ENCODE assay signal across 24 cellular contexts in the genomic region with DNA sequence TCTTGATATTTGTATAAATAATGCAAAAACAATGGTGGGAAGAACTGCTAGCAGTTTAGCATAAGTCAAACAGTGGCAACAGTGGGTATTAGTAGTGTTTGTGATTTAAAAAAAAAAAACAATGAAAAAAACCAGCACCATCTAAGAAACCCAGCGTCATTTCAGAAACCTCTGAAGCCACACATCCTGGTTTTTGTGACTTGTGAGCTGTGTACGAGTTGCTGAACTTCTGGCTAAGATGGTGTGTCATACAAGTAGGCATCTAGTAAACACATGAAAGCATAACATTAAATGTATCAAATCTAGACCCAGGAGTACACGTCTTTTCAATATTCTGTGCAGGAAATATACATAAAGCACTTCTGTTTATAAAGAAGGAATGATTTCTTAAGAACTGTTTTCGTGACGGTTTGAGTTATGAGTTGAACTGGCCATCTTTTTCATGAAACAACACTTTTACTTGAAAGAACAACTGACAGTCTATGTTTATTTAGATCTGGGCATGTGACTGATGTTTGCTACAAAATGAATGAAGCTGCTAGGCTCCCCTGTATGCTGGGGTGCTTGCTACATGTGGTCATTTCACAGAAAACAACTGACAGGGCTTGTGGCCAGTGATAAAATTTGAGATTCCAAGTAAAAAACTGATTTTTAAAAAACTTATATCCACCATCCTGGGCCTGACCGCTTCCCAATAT.
DNase-seq lines count a peak whose midpoint lies in the region; ATAC-seq and TF ChIP-seq lines count a peak whose summit lies in the region.
"Had no signal": no experiment of that assay in that cellular context is flagged by ENCODE, and none has a peak within 500 bp of the region (broad histone marks: within the 10 kb centered on the region; RNA-seq: fewer than 3 reads in every experiment).

No MANE protein-coding gene starts in this region.

- H3K4me1 ChIP-seq in CD8-positive, alpha-beta T cell (ENCODE audit: insufficient read depth, low read length) = peaks cover 29% of the 10 kb centered on the region
- H3K4me1 ChIP-seq in aorta (ENCODE audit: control insufficient read depth in 1 of 2, insufficient read depth in 2 of 2, low read length in 2 of 2) = no peaks in the 10 kb centered on the region
- H3K4me1 ChIP-seq: A549, prostate gland, stomach had no signal

- H3K9me3 Mint-ChIP-seq in activated CD4-positive, alpha-beta T cell treated with anti-CD3 and anti-CD28 coated beads, Interleukin-2, amount 10 ng/mL, durations not matched to agents 7 days and 5 days = no peaks in the 10 kb centered on the region
- H3K9me3 Mint-ChIP-seq in CD8-positive, alpha-beta T cell = no peaks in the 10 kb centered on the region
- H3K9me3 Mint-ChIP-seq in activated CD8-positive, alpha-beta T cell treated with anti-CD3 and anti-CD28 coated beads for 36 hours = no peaks in the 10 kb centered on the region
- H3K9me3 Mint-ChIP-seq in memory B cell = peaks cover 7% of the 10 kb centered on the region
- H3K9me3 Mint-ChIP-seq: neural crest cell had no signal

- H3K4me1 Mint-ChIP-seq in activated CD4-positive, alpha-beta T cell treated with anti-CD3 and anti-CD28 coated beads, Interleukin-2, amount 10 ng/mL, durations not matched to agents 7 days and 5 days = peaks cover 51% of the 10 kb centered on the region
- peaks cover 72% of the 10 kb centered on the region for H3K4me1 Mint-ChIP-seq in CD8-positive, alpha-beta T cell (ENCODE audit: low read depth)
- peaks cover 66% of the 10 kb centered on the region for H3K4me1 Mint-ChIP-seq in activated CD8-positive, alpha-beta T cell treated with anti-CD3 and anti-CD28 coated beads for 36 hours (ENCODE audit: low read depth)
- H3K4me1 Mint-ChIP-seq in memory B cell = peaks cover 14% of the 10 kb centered on the region

- peak; percentile 52 for DNase-seq in activated CD4-positive, alpha-beta T cell treated with anti-CD3 and anti-CD28 coated beads, Interleukin-2, amount 10 ng/mL, durations not matched to agents 7 days and 5 days
- no peak for DNase-seq in activated CD4-positive, alpha-beta T cell treated with anti-CD3 and anti-CD28 coated beads for 1 hour
- peak in 3 of 7 experiments; percentile 17 to 68 (median 27) for DNase-seq in CD8-positive, alpha-beta T cell
- peak; percentile 73 for DNase-seq in activated CD8-positive, alpha-beta T cell treated with anti-CD3 and anti-CD28 coated beads for 36 hours
- DNase-seq in memory B cell (ENCODE audit: low spot score in 2 of 2) (no peak), aorta (no peak), NCI-H2196 (lab: John Stamatoyannopoulos, UW; ENCODE audit: unreplicated experiment) (no peak), kidney tubule cell (ENCODE audit: low spot score) (no peak)
- DNase-seq: brain microvascular endothelial cell, cortex of kidney, DMS53, hypothalamus, mesenchymal stem cell, NCI-H1436, NCI-H774, stomach, T1000 had no signal

- peaks cover 59% of the 10 kb centered on the region for H3K36me3 Mint-ChIP-seq in activated CD4-positive, alpha-beta T cell treated with anti-CD3 and anti-CD28 coated beads, Interleukin-2, amount 10 ng/mL, durations not matched to agents 7 days and 5 days (ENCODE audit: low read depth)
- H3K36me3 Mint-ChIP-seq in CD8-positive, alpha-beta T cell = peaks cover 88% of the 10 kb centered on the region
- peaks cover 77% of the 10 kb centered on the region for H3K36me3 Mint-ChIP-seq in activated CD8-positive, alpha-beta T cell treated with anti-CD3 and anti-CD28 coated beads for 36 hours (ENCODE audit: low read depth)
- H3K36me3 Mint-ChIP-seq in memory B cell = peaks cover 39% of the 10 kb centered on the region

- no peaks in the 10 kb centered on the region for H3K27me3 ChIP-seq in CD8-positive, alpha-beta T cell (ENCODE audit: insufficient read depth, low read length)
- no peaks in the 10 kb centered on the region for H3K27me3 ChIP-seq in aorta (ENCODE audit: control insufficient read depth in 1 of 2, insufficient read depth in 2 of 2, low read length in 1 of 2)
- H3K27me3 ChIP-seq: BLaER1, brain microvascular endothelial cell, stomach had no signal

- intact Hi-C loops in CD8-positive, alpha-beta T cell (cut with DNase I, micrococcal nuclease) = loop anchor here (2.0 to 10.0 kb wide), 9 partner anchors 20 to 1076 kb away; a partner anchor contains a TSS
- intact Hi-C loops in activated CD8-positive, alpha-beta T cell treated with anti-CD3 and anti-CD28 coated beads for 36 hours (cut with micrococcal nuclease) = loop anchor here (5.0 kb wide), 1 partner anchor 416 kb away; no protein-coding TSS in a partner anchor
- intact Hi-C loops in aorta (cut with DNase I) = no loop called here

- POLR2A ChIA-PET in activated CD4-positive, alpha-beta T cell treated with anti-CD3 and anti-CD28 coated beads, Interleukin-2, amount 10 ng/mL, durations not matched to agents 7 days and 5 days (lab: Charles Lee) = interaction anchor here (0.7 kb wide), 1 partner anchor 546 kb away, joined by 3 read pairs; no protein-coding TSS in a partner anchor
- POLR2A ChIA-PET in CD8-positive, alpha-beta T cell (lab: Charles Lee) = interaction anchor here (1.3 kb wide), 2 partner anchors 16 to 35 kb away, joined by 3 to 6 read pairs; no protein-coding TSS in a partner anchor
- POLR2A ChIA-PET in activated CD8-positive, alpha-beta T cell treated with anti-CD3 and anti-CD28 coated beads for 36 hours (lab: Charles Lee) = interaction anchor here (1.0 kb wide), 1 partner anchor 134 kb away, joined by 3 read pairs; no protein-coding TSS in a partner anchor

- TF ChIP-seq CTCF in CD8-positive, alpha-beta T cell (IDR thresholded peaks at IDR 0.05) = no peak
- TF ChIP-seq CTCF in activated CD8-positive, alpha-beta T cell treated with anti-CD3 and anti-CD28 coated beads for 36 hours (IDR thresholded peaks at IDR 0.05) = no peak

- H3K4me3 ChIP-seq in CD8-positive, alpha-beta T cell (ENCODE audit: low read depth, low read length) = no peak overlapping the region
- H3K4me3 ChIP-seq in aorta (ENCODE audit: low read length in 2 of 2) = no peak overlapping the region
- H3K4me3 ChIP-seq: A549, BLaER1, prostate gland, smooth muscle cell, stomach had no signal

- WGBS in aorta, 2 donors = 76 to 83% methylated on average over 6 of the region's 6 CpGs

- CTCF ChIA-PET in activated CD4-positive, alpha-beta T cell treated with anti-CD3 and anti-CD28 coated beads, Interleukin-2, amount 10 ng/mL, durations not matched to agents 7 days and 5 days (lab: Charles Lee) = no interaction called here
- CTCF ChIA-PET in CD8-positive, alpha-beta T cell (lab: Charles Lee) = interaction anchor here (0.8 to 6.7 kb wide), 4 partner anchors 16 to 558 kb away, joined by 3 to 91 read pairs (median 42); no protein-coding TSS in a partner anchor
- CTCF ChIA-PET in activated CD8-positive, alpha-beta T cell treated with anti-CD3 and anti-CD28 coated beads for 36 hours (lab: Charles Lee) = interaction anchor here (0.8 to 1.0 kb wide), 2 partner anchors 15 to 48 kb away, joined by 3 read pairs; no protein-coding TSS in a partner anchor

- peaks cover 43% of the 10 kb centered on the region for H3K36me3 ChIP-seq in CD8-positive, alpha-beta T cell (ENCODE audit: insufficient read depth, low read length)
- H3K36me3 ChIP-seq in aorta (ENCODE audit: control insufficient read depth in 1 of 2, insufficient read depth in 2 of 2, low read length in 1 of 2) = peaks cover 5 to 11% of the 10 kb centered on the region in 2 donors
- H3K36me3 ChIP-seq: brain microvascular endothelial cell, prostate gland had no signal

- H3K9me3 ChIP-seq in CD8-positive, alpha-beta T cell (ENCODE audit: low read length) = no peaks in the 10 kb centered on the region
- H3K9me3 ChIP-seq in aorta (ENCODE audit: control insufficient read depth, low read length) = no peaks in the 10 kb centered on the region
- H3K9me3 ChIP-seq: A549, BLaER1, prostate gland, stomach had no signal

- no peak overlapping the region for H3K27ac ChIP-seq in CD8-positive, alpha-beta T cell (ENCODE audit: low read depth, low read length)
- no peak overlapping the region for H3K27ac ChIP-seq in aorta (ENCODE audit: low read depth in 1 of 2, low read length in 2 of 2)
- H3K27ac ChIP-seq: A549, BLaER1, brain microvascular endothelial cell, prostate gland, stomach had no signal

- H3K27me3 Mint-ChIP-seq in activated CD4-positive, alpha-beta T cell treated with anti-CD3 and anti-CD28 coated beads, Interleukin-2, amount 10 ng/mL, durations not matched to agents 7 days and 5 days = no peaks in the 10 kb centered on the region
- H3K27me3 Mint-ChIP-seq in CD8-positive, alpha-beta T cell (ENCODE audit: low read depth) = no peaks in the 10 kb centered on the region
- H3K27me3 Mint-ChIP-seq in activated CD8-positive, alpha-beta T cell treated with anti-CD3 and anti-CD28 coated beads for 36 hours = no peaks in the 10 kb centered on the region
- H3K27me3 Mint-ChIP-seq in memory B cell = no peaks in the 10 kb centered on the region
- H3K27me3 Mint-ChIP-seq: type B pancreatic cell had no signal

- H3K27ac Mint-ChIP-seq in activated CD4-positive, alpha-beta T cell treated with anti-CD3 and anti-CD28 coated beads, Interleukin-2, amount 10 ng/mL, durations not matched to agents 7 days and 5 days = peak overlapping the region; percentile 84
- H3K27ac Mint-ChIP-seq in CD8-positive, alpha-beta T cell = peak overlapping the region; percentile 90
- H3K27ac Mint-ChIP-seq in activated CD8-positive, alpha-beta T cell treated with anti-CD3 and anti-CD28 coated beads for 36 hours = peak overlapping the region; percentile 86
- H3K27ac Mint-ChIP-seq in memory B cell = peak overlapping the region; percentile 88
- H3K27ac Mint-ChIP-seq: type B pancreatic cell had no signal

- ATAC-seq in CD8-positive, alpha-beta T cell = peak; percentile 86
- ATAC-seq in activated CD8-positive, alpha-beta T cell treated with anti-CD3 and anti-CD28 coated beads for 36 hours = peak; percentile 91
- ATAC-seq in memory B cell (ENCODE audit: low read depth) = no peak
- no peak for ATAC-seq in aorta (ENCODE audit: low FRiP score)
- ATAC-seq: A549, Panc1 had no signal

- H3K4me3 Mint-ChIP-seq in activated CD4-positive, alpha-beta T cell treated with anti-CD3 and anti-CD28 coated beads, Interleukin-2, amount 10 ng/mL, durations not matched to agents 7 days and 5 days = no peak overlapping the region
- H3K4me3 Mint-ChIP-seq in CD8-positive, alpha-beta T cell = no peak overlapping the region
- no peak overlapping the region for H3K4me3 Mint-ChIP-seq in activated CD8-positive, alpha-beta T cell treated with anti-CD3 and anti-CD28 coated beads for 36 hours
- no peak overlapping the region for H3K4me3 Mint-ChIP-seq in memory B cell
- H3K4me3 Mint-ChIP-seq: neural crest cell, type B pancreatic cell had no signal

Comparison
In these comparisons a context has a peak if more than half of its experiments do, and no peak if none do; other contexts are left out.
1. DNase-seq: peak in activated CD4-positive, alpha-beta T cell treated with anti-CD3 and anti-CD28 coated beads, Interleukin-2, amount 10 ng/mL, durations not matched to agents 7 days and 5 days (single experiment) and activated CD8-positive, alpha-beta T cell treated with anti-CD3 and anti-CD28 coated beads for 36 hours (single experiment); none in activated CD4-positive, alpha-beta T cell treated with anti-CD3 and anti-CD28 coated beads for 1 hour (single experiment), memory B cell (0 of 2), aorta (0 of 2), NCI-H2196 (single experiment) and kidney tubule cell (single experiment).
2. ATAC-seq: peak in CD8-positive, alpha-beta T cell (single experiment) and activated CD8-positive, alpha-beta T cell treated with anti-CD3 and anti-CD28 coated beads for 36 hours (single experiment); none in memory B cell (single experiment) and aorta (single experiment).
3. intact Hi-C loops: an anchor here in CD8-positive, alpha-beta T cell (2.0 to 10.0 kb wide) and activated CD8-positive, alpha-beta T cell treated with anti-CD3 and anti-CD28 coated beads for 36 hours (5.0 kb wide); none called in aorta.
4. Peak in every context shown above with its lines, with median percentiles within 50 percentile points of each other: H3K27ac Mint-ChIP-seq.